ENCODE assay signal across 8 cellular contexts in genomic region chr2:61670591-61671503, GRCh38.
DNase-seq lines count a peak whose midpoint lies in the region; ATAC-seq and TF ChIP-seq lines count a peak whose summit lies in the region.

No MANE protein-coding gene starts in this region.

- H3K27ac ChIP-seq in ovary, result peak overlapping the region; percentile 35 to 82

- peaks cover 15% of the 10 kb centered on the region for H3K36me3 Mint-ChIP-seq in activated CD4-positive, alpha-beta memory T cell treated with anti-CD3 and anti-CD28 coated beads, Interleukin-2, amount 10 ng/mL, durations not matched to agents 7 days and 5 days (ENCODE audit: low read depth)

- H3K27me3 Mint-ChIP-seq in activated CD4-positive, alpha-beta memory T cell treated with anti-CD3 and anti-CD28 coated beads, Interleukin-2, amount 10 ng/mL, durations not matched to agents 7 days and 5 days, result no peaks in the 10 kb centered on the region

- TF ChIP-seq CTCF in fibroblast of villous mesenchyme (IDR thresholded peaks at IDR 0.05; ENCODE audit: insufficient read depth, low read depth, low read length) (no peak), ovary (IDR thresholded peaks at IDR 0.05) (no peak)

- peak overlapping the region; percentile 29 for H3K4me3 ChIP-seq in fibroblast of villous mesenchyme (ENCODE audit: low read depth, low read length)
- H3K4me3 ChIP-seq in ovary, result peak overlapping the region; percentile 31

- H3K36me3 ChIP-seq in ovary, result no peaks in the 10 kb centered on the region

- H3K9me3 ChIP-seq in ovary, result no peaks in the 10 kb centered on the region

- 0 to 2% (median 1%) methylated on average over 3 of the region's 3 CpGs for WGBS in ovary, 3 donors

- H3K4me1 Mint-ChIP-seq in activated CD4-positive, alpha-beta memory T cell treated with anti-CD3 and anti-CD28 coated beads, Interleukin-2, amount 10 ng/mL, durations not matched to agents 7 days and 5 days, result peaks cover 17% of the 10 kb centered on the region

- H3K27me3 ChIP-seq in ovary, result no peaks in the 10 kb centered on the region

- peak overlapping the region; percentile 72 for H3K27ac Mint-ChIP-seq in activated CD4-positive, alpha-beta memory T cell treated with anti-CD3 and anti-CD28 coated beads, Interleukin-2, amount 10 ng/mL, durations not matched to agents 7 days and 5 days

- peaks cover 7% of the 10 kb centered on the region for H3K4me1 ChIP-seq in ovary (ENCODE audit: insufficient read depth)

- intact Hi-C loops in ovary (cut with DNase I), result no loop called here

- POLR2A ChIA-PET in activated CD4-positive, alpha-beta memory T cell treated with anti-CD3 and anti-CD28 coated beads, Interleukin-2, amount 10 ng/mL, durations not matched to agents 7 days and 5 days (lab: Charles Lee), result interaction anchor here (0.7 to 2.6 kb wide), 5 partner anchors 10 to 201 kb away, joined by 3 to 19 read pairs (median 4); partner anchors contain the start of genes USP34 and XPO1

- peaks cover 18% of the 10 kb centered on the region for H3K9me3 Mint-ChIP-seq in activated CD4-positive, alpha-beta memory T cell treated with anti-CD3 and anti-CD28 coated beads, Interleukin-2, amount 10 ng/mL, durations not matched to agents 7 days and 5 days

- TF ChIP-seq POLR2A in ovary (IDR thresholded peaks at IDR 0.05), result no peak

- peak overlapping the region; percentile 63 for H3K4me3 Mint-ChIP-seq in activated CD4-positive, alpha-beta memory T cell treated with anti-CD3 and anti-CD28 coated beads, Interleukin-2, amount 10 ng/mL, durations not matched to agents 7 days and 5 days

- TF ChIP-seq EP300 in ovary (IDR thresholded peaks at IDR 0.05), result no peak

- ATAC-seq in HG03135 (IDR thresholded peaks at IDR 0.05; ENCODE audit: unreplicated experiment) (peak; percentile 58), HG02623 (IDR thresholded peaks at IDR 0.05; ENCODE audit: unreplicated experiment) (no peak)

- CTCF ChIA-PET in activated CD4-positive, alpha-beta memory T cell treated with anti-CD3 and anti-CD28 coated beads, Interleukin-2, amount 10 ng/mL, durations not matched to agents 7 days and 5 days (lab: Charles Lee), result interaction anchor here (1.0 to 2.5 kb wide), 5 partner anchors 13 to 265 kb away, joined by 3 to 12 read pairs (median 5); partner anchors contain the start of gene XPO1

- DNase-seq in stimulated activated CD4-positive, alpha-beta T cell treated with anti-CD3 and anti-CD28 coated beads, Interleukin-1b, Interleukin-23, amount 100 ng/mL, for 48 hours, result peak; percentile 24
- no peak for DNase-seq in stimulated activated CD4-positive, alpha-beta T cell treated with anti-CD3 and anti-CD28 coated beads, Interleukin-2, amount 100 ng/mL, for 24 hours
- DNase-seq in activated CD4-positive, alpha-beta memory T cell treated with anti-CD3 and anti-CD28 coated beads, Interleukin-2, amount 10 ng/mL, durations not matched to agents 7 days and 5 days, result peak; percentile 33
- peak; percentile 88 for DNase-seq in fibroblast of villous mesenchyme (ENCODE audit: low read depth)
- DNase-seq in ovary, result peak in 1 of 5 donors; percentile 44
- no peak for DNase-seq in SIG-M5 treated with dmso at 0.1 percent for 504 hours (lab: John Stamatoyannopoulos, UW; ENCODE audit: unreplicated experiment)

Comparison
In these comparisons a context has a peak if more than half of its experiments do, and no peak if none do; other contexts are left out.
1. DNase-seq: peak in stimulated activated CD4-positive, alpha-beta T cell treated with anti-CD3 and anti-CD28 coated beads, Interleukin-1b, Interleukin-23, amount 100 ng/mL, for 48 hours (single experiment), activated CD4-positive, alpha-beta memory T cell treated with anti-CD3 and anti-CD28 coated beads, Interleukin-2, amount 10 ng/mL, durations not matched to agents 7 days and 5 days (single experiment) and fibroblast of villous mesenchyme (single experiment); none in stimulated activated CD4-positive, alpha-beta T cell treated with anti-CD3 and anti-CD28 coated beads, Interleukin-2, amount 100 ng/mL, for 24 hours (0 of 2) and SIG-M5 treated with dmso at 0.1 percent for 504 hours (single experiment).